1 cellular context compared by ENCODE assay signal in genomic region chr2:70517804-70518203, GRCh38.
TF ChIP-seq lines count a peak whose summit lies in the region.

No MANE protein-coding gene starts in this region.

TF ChIP-seq in HepG2, 621 proteins besides CTCF, POLR2A, EP300 and RAD21 (continued from another document and continues in another):
- TF ChIP-seq, protein P1, sequence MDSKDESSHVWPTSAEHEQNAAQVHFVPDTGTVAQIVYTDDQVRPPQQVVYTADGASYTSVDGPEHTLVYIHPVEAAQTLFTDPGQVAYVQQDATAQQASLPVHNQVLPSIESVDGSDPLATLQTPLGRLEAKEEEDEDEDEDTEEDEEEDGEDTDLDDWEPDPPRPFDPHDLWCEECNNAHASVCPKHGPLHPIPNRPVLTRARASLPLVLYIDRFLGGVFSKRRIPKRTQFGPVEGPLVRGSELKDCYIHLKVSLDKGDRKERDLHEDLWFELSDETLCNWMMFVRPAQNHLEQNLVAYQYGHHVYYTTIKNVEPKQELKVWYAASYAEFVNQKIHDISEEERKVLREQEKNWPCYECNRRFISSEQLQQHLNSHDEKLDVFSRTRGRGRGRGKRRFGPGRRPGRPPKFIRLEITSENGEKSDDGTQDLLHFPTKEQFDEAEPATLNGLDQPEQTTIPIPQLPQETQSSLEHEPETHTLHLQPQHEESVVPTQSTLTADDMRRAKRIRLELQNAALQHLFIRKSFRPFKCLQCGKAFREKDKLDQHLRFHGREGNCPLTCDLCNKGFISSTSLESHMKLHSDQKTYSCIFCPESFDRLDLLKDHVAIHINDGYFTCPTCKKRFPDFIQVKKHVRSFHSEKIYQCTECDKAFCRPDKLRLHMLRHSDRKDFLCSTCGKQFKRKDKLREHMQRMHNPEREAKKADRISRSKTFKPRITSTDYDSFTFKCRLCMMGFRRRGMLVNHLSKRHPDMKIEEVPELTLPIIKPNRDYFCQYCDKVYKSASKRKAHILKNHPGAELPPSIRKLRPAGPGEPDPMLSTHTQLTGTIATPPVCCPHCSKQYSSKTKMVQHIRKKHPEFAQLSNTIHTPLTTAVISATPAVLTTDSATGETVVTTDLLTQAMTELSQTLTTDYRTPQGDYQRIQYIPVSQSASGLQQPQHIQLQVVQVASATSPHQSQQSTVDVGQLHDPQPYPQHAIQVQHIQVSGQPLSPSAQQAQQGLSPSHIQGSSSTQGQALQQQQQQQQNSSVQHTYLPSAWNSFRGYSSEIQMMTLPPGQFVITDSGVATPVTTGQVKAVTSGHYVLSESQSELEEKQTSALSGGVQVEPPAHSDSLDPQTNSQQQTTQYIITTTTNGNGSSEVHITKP (CRISPR knock-in tag; IDR thresholded peaks at IDR 0.05; ENCODE audit: low read depth), result no peak
- TF ChIP-seq, protein P2, sequence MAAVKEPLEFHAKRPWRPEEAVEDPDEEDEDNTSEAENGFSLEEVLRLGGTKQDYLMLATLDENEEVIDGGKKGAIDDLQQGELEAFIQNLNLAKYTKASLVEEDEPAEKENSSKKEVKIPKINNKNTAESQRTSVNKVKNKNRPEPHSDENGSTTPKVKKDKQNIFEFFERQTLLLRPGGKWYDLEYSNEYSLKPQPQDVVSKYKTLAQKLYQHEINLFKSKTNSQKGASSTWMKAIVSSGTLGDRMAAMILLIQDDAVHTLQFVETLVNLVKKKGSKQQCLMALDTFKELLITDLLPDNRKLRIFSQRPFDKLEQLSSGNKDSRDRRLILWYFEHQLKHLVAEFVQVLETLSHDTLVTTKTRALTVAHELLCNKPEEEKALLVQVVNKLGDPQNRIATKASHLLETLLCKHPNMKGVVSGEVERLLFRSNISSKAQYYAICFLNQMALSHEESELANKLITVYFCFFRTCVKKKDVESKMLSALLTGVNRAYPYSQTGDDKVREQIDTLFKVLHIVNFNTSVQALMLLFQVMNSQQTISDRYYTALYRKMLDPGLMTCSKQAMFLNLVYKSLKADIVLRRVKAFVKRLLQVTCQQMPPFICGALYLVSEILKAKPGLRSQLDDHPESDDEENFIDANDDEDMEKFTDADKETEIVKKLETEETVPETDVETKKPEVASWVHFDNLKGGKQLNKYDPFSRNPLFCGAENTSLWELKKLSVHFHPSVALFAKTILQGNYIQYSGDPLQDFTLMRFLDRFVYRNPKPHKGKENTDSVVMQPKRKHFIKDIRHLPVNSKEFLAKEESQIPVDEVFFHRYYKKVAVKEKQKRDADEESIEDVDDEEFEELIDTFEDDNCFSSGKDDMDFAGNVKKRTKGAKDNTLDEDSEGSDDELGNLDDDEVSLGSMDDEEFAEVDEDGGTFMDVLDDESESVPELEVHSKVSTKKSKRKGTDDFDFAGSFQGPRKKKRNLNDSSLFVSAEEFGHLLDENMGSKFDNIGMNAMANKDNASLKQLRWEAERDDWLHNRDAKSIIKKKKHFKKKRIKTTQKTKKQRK (IDR thresholded peaks at IDR 0.05; ENCODE audit: low read length), result no peak
- TF ChIP-seq ZNF281 (CRISPR knock-in tag; IDR thresholded peaks at IDR 0.05; ENCODE audit: borderline replicate concordance), result no peak
- TF ChIP-seq TFDP2 (CRISPR knock-in tag; IDR thresholded peaks at IDR 0.05), result no peak
- TF ChIP-seq, protein P3, sequence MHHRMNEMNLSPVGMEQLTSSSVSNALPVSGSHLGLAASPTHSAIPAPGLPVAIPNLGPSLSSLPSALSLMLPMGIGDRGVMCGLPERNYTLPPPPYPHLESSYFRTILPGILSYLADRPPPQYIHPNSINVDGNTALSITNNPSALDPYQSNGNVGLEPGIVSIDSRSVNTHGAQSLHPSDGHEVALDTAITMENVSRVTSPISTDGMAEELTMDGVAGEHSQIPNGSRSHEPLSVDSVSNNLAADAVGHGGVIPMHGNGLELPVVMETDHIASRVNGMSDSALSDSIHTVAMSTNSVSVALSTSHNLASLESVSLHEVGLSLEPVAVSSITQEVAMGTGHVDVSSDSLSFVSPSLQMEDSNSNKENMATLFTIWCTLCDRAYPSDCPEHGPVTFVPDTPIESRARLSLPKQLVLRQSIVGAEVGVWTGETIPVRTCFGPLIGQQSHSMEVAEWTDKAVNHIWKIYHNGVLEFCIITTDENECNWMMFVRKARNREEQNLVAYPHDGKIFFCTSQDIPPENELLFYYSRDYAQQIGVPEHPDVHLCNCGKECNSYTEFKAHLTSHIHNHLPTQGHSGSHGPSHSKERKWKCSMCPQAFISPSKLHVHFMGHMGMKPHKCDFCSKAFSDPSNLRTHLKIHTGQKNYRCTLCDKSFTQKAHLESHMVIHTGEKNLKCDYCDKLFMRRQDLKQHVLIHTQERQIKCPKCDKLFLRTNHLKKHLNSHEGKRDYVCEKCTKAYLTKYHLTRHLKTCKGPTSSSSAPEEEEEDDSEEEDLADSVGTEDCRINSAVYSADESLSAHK (CRISPR knock-in tag; IDR thresholded peaks at IDR 0.05; ENCODE audit: borderline replicate concordance), result no peak
- 0 out of 2 replicates have a peak, but pooled peaks have one; percentile 52 for TF ChIP-seq ZNF274 (CRISPR knock-in tag; IDR thresholded peaks at IDR 0.05)
- TF ChIP-seq ZFAT (CRISPR knock-in tag; conservative IDR thresholded peaks at IDR 0.05), result no peak
- TF ChIP-seq, protein P4, sequence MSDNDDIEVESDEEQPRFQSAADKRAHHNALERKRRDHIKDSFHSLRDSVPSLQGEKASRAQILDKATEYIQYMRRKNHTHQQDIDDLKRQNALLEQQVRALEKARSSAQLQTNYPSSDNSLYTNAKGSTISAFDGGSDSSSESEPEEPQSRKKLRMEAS (IDR thresholded peaks at IDR 0.05), result peak; percentile 68
- TF ChIP-seq AGO2 (optimal IDR thresholded peaks at IDR 0.05; ENCODE audit: low read depth, low read length), result no peak
- TF ChIP-seq MYNN (CRISPR knock-in tag; IDR thresholded peaks at IDR 0.05; ENCODE audit: low read depth), result no peak
- TF ChIP-seq EEA1 (CRISPR knock-in tag; IDR thresholded peaks at IDR 0.05; ENCODE audit: borderline replicate concordance), result no peak
- TF ChIP-seq NFE2 (CRISPR knock-in tag; IDR thresholded peaks at IDR 0.05), result no peak
- TF ChIP-seq ZNF12 (CRISPR knock-in tag; IDR thresholded peaks at IDR 0.05), result no peak
- no peak for TF ChIP-seq FUBP1 (CRISPR knock-in tag; IDR thresholded peaks at IDR 0.05; ENCODE audit: borderline replicate concordance)
- no peak for TF ChIP-seq NFIB (CRISPR knock-in tag; IDR thresholded peaks at IDR 0.05; ENCODE audit: borderline replicate concordance)
- no peak for TF ChIP-seq ZNF3 (CRISPR knock-in tag; IDR thresholded peaks at IDR 0.05)
- no peak for TF ChIP-seq ZBED4 (CRISPR knock-in tag; IDR thresholded peaks at IDR 0.05; ENCODE audit: borderline replicate concordance)
- TF ChIP-seq GPBP1L1 (CRISPR knock-in tag; IDR thresholded peaks at IDR 0.05), result no peak
- TF ChIP-seq KAT2B (IDR thresholded peaks at IDR 0.05; ENCODE audit: borderline replicate concordance, low read depth, low read length), result no peak
- TF ChIP-seq KLF16 (CRISPR knock-in tag; IDR thresholded peaks at IDR 0.05), result no peak
- peak; percentile 48; the same call in 1 of the 2 replicates for TF ChIP-seq SOX5 (CRISPR knock-in tag; IDR thresholded peaks at IDR 0.05; ENCODE audit: borderline replicate concordance)
- TF ChIP-seq ZNF430 (CRISPR knock-in tag; IDR thresholded peaks at IDR 0.05), result no peak
- no peak for TF ChIP-seq TEAD2 (CRISPR knock-in tag; IDR thresholded peaks at IDR 0.05)
- TF ChIP-seq KLF12 (CRISPR knock-in tag; IDR thresholded peaks at IDR 0.05; ENCODE audit: borderline replicate concordance), result no peak
- TF ChIP-seq NCOA2 (CRISPR knock-in tag; IDR thresholded peaks at IDR 0.05), result no peak
- no peak for TF ChIP-seq ZNF484 (CRISPR knock-in tag; IDR thresholded peaks at IDR 0.05; ENCODE audit: borderline replicate concordance, low read depth)
- no peak for TF ChIP-seq ZNF251 (CRISPR knock-in tag; IDR thresholded peaks at IDR 0.05)
- TF ChIP-seq ZNF383 (CRISPR knock-in tag; IDR thresholded peaks at IDR 0.05; ENCODE audit: borderline replicate concordance), result no peak
- TF ChIP-seq, protein P5, sequence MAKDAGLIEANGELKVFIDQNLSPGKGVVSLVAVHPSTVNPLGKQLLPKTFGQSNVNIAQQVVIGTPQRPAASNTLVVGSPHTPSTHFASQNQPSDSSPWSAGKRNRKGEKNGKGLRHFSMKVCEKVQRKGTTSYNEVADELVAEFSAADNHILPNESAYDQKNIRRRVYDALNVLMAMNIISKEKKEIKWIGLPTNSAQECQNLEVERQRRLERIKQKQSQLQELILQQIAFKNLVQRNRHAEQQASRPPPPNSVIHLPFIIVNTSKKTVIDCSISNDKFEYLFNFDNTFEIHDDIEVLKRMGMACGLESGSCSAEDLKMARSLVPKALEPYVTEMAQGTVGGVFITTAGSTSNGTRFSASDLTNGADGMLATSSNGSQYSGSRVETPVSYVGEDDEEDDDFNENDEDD (CRISPR knock-in tag; IDR thresholded peaks at IDR 0.05; ENCODE audit: borderline replicate concordance), result no peak
- TF ChIP-seq PTBP1 (IDR thresholded peaks at IDR 0.05; ENCODE audit: low read depth, low read length, poor library complexity, severe bottlenecking), result no peak
- no peak for TF ChIP-seq DNMT1 (CRISPR knock-in tag; IDR thresholded peaks at IDR 0.05)
- no peak for TF ChIP-seq SMARCC2 (IDR thresholded peaks at IDR 0.05)
- TF ChIP-seq RAD51 (IDR thresholded peaks at IDR 0.05; ENCODE audit: borderline replicate concordance), result no peak
- TF ChIP-seq JUN (CRISPR knock-in tag; IDR thresholded peaks at IDR 0.05), result no peak
